Comparison of ENCODE assay signal across 6 cellular contexts in genomic region chr5:45042283-45042682, GRCh38.
"Had no signal": no experiment of that assay in that cellular context is flagged by ENCODE, and none has a peak within 500 bp of the region (broad histone marks: within the 10 kb centered on the region; RNA-seq: fewer than 3 reads in every experiment).

No MANE protein-coding gene starts in this region.

- H3K27ac ChIP-seq: HL-60 had no signal

- H2AFZ ChIP-seq: GM23338 had no signal

- H3K9me3 ChIP-seq: HAP-1 had no signal

- DNase-seq: H7, KG1 had no signal

- H3K4me2 ChIP-seq: GM23338 had no signal

- FAIRE-seq: H1 had no signal

- H3K4me3 ChIP-seq: GM23338, HAP-1 had no signal

- ATAC-seq: GM23338 had no signal

- H3K36me3 ChIP-seq: HAP-1 had no signal
